1 cellular context compared by ENCODE assay signal in the genomic region with DNA sequence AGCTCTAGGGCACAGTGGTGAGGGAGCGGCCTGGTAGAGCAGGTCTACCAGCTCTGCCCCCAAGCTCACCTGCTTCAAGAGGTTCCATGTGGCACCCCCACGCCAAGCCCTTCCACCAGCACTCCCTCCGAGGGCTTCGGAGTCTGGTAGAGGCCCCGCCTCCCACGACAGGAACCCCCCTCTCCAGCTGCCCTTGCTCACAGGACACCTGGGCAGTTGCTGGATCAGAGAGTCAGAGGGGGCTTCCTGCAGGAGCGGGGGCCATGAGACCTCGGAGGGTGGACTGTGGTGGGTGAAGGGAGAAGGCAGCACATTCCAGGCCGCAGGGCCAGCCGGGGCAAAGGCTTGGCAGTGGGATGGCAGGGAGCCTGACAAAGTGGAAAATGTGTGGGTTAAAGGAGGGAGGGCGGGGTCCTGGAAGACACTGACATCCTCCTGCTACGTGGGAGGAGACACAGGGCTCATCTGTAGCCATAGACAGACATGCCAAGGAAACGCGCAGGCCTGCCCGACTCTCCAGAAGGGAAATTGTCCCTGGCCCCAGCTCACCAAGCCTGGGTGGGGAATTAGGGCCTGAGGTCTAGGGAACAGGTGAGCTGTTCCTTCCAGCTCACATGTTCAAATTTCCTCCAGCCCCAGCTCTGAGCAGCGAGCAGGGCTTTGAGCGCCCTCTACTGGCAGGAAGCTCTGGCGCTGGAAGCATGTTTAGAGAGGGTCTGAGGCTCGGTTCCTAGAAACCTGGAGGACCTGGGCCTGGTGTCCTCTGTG.
TF ChIP-seq lines count a peak whose summit lies in the region.

No MANE protein-coding gene starts in this region.

TF ChIP-seq in WTC11, 78 proteins besides CTCF, POLR2A, EP300 and RAD21 (continued from another document):
- TF ChIP-seq, protein P1, sequence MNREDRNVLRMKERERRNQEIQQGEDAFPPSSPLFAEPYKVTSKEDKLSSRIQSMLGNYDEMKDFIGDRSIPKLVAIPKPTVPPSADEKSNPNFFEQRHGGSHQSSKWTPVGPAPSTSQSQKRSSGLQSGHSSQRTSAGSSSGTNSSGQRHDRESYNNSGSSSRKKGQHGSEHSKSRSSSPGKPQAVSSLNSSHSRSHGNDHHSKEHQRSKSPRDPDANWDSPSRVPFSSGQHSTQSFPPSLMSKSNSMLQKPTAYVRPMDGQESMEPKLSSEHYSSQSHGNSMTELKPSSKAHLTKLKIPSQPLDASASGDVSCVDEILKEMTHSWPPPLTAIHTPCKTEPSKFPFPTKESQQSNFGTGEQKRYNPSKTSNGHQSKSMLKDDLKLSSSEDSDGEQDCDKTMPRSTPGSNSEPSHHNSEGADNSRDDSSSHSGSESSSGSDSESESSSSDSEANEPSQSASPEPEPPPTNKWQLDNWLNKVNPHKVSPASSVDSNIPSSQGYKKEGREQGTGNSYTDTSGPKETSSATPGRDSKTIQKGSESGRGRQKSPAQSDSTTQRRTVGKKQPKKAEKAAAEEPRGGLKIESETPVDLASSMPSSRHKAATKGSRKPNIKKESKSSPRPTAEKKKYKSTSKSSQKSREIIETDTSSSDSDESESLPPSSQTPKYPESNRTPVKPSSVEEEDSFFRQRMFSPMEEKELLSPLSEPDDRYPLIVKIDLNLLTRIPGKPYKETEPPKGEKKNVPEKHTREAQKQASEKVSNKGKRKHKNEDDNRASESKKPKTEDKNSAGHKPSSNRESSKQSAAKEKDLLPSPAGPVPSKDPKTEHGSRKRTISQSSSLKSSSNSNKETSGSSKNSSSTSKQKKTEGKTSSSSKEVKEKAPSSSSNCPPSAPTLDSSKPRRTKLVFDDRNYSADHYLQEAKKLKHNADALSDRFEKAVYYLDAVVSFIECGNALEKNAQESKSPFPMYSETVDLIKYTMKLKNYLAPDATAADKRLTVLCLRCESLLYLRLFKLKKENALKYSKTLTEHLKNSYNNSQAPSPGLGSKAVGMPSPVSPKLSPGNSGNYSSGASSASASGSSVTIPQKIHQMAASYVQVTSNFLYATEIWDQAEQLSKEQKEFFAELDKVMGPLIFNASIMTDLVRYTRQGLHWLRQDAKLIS (CRISPR knock-in tag; IDR thresholded peaks at IDR 0.05; ENCODE audit: borderline replicate concordance) = no peak
- TF ChIP-seq USF2 (CRISPR knock-in tag; IDR thresholded peaks at IDR 0.05) = peak; percentile 35; the same call in 1 of the 2 replicates
